In genomic region chr19:48964205-48965032, GRCh38 we compare ENCODE assay signal across 6 cellular contexts. TPM values are rescaled to one million over a fixed set of nuclear protein-coding genes. Genes with fewer than 3 reads are reported as not detected.
DNase-seq lines count a peak whose midpoint lies in the region; ATAC-seq and TF ChIP-seq lines count a peak whose summit lies in the region.

No MANE protein-coding gene starts in this region.

- CTCF ChIA-PET in HEK293 (lab: Yijun Ruan, JAX), result interaction anchor here (0.6 to 1.4 kb wide), 7 partner anchors 12 to 121 kb away, joined by 3 to 5 read pairs (median 3); partner anchors contain the start of genes GYS1, LHB and RUVBL2

- POLR2A ChIA-PET in HEK293 (lab: Yijun Ruan, JAX), result interaction anchor here (0.5 to 4.2 kb wide), 11 partner anchors 10 to 471 kb away, joined by 3 to 34 read pairs (median 5); partner anchors contain the start of genes BAX, GYS1, NUCB1 and PPP1R15A

- H3K4me3 ChIP-seq in HEK293 (ENCODE audit: low read depth, low read length), result no peak overlapping the region

- TF ChIP-seq CTCF in HEK293 (tag by site-specific recombination; IDR thresholded peaks at IDR 0.05), result no peak
- TF ChIP-seq CTCF in mesothelial cell of epicardium (IDR thresholded peaks at IDR 0.05; ENCODE audit: unreplicated experiment), result no peak

- peaks cover 4% of the 10 kb centered on the region for H3K27me3 Mint-ChIP-seq in activated naive CD8-positive, alpha-beta T cell treated with anti-CD3 and anti-CD28 coated beads for 36 hours
- H3K27me3 Mint-ChIP-seq in mesothelial cell of epicardium (ENCODE audit: low read depth), result no peaks in the 10 kb centered on the region

- H3K27ac Mint-ChIP-seq in activated naive CD8-positive, alpha-beta T cell treated with anti-CD3 and anti-CD28 coated beads for 36 hours, result peak overlapping the region; percentile 97
- peak overlapping the region; percentile 100 for H3K27ac Mint-ChIP-seq in mesothelial cell of epicardium

- peaks cover 40% of the 10 kb centered on the region for H3K36me3 Mint-ChIP-seq in activated naive CD8-positive, alpha-beta T cell treated with anti-CD3 and anti-CD28 coated beads for 36 hours
- peaks cover 19% of the 10 kb centered on the region for H3K36me3 Mint-ChIP-seq in mesothelial cell of epicardium

- H3K4me1 Mint-ChIP-seq in activated naive CD8-positive, alpha-beta T cell treated with anti-CD3 and anti-CD28 coated beads for 36 hours, result peaks cover 49% of the 10 kb centered on the region
- H3K4me1 Mint-ChIP-seq in mesothelial cell of epicardium, result peaks cover 43% of the 10 kb centered on the region

- H3K9me3 Mint-ChIP-seq in activated naive CD8-positive, alpha-beta T cell treated with anti-CD3 and anti-CD28 coated beads for 36 hours, result peaks cover 3% of the 10 kb centered on the region
- H3K9me3 Mint-ChIP-seq in mesothelial cell of epicardium, result no peaks in the 10 kb centered on the region

- H3K4me1 ChIP-seq in HEK293 (ENCODE audit: control insufficient read depth, insufficient read depth, low read length), result peaks cover 20% of the 10 kb centered on the region

- peak; percentile 10 for DNase-seq in activated naive CD8-positive, alpha-beta T cell treated with anti-CD3 and anti-CD28 coated beads for 36 hours
- DNase-seq in mesothelial cell of epicardium (ENCODE audit: low spot score in 2 of 2, unreplicated experiment in 2 of 2) (no peak), GF-D8 (lab: John Stamatoyannopoulos, UW) (no peak)
- DNase-seq in activated CD4-positive, CD25-positive, alpha-beta regulatory T cell (lab: John Stamatoyannopoulos, UW), result no peak

- H3K27ac ChIP-seq in HEK293 (ENCODE audit: extremely low read depth, low read depth, low read length), result peak overlapping the region; percentile 82

- no peaks in the 10 kb centered on the region for H3K9me3 ChIP-seq in HEK293 (ENCODE audit: control insufficient read depth, insufficient read depth, low read depth, low read length)

- peak overlapping the region; percentile 99 for H3K4me3 Mint-ChIP-seq in activated naive CD8-positive, alpha-beta T cell treated with anti-CD3 and anti-CD28 coated beads for 36 hours
- H3K4me3 Mint-ChIP-seq in mesothelial cell of epicardium, result peak overlapping the region; percentile 100

- ATAC-seq in HG03521 (IDR thresholded peaks at IDR 0.05; ENCODE audit: unreplicated experiment), result no peak

- peaks cover 0 to 45% of the 10 kb centered on the region in 2 experiments; a peak in 2 of 3 replicates for H3K36me3 ChIP-seq in HEK293 (ENCODE audit: control insufficient read depth in 2 of 2, insufficient read depth in 1 of 2, low read length in 2 of 2)

TF ChIP-seq in HEK293, 187 proteins besides CTCF, POLR2A, EP300 and RAD21 (continues in another document):
- TF ChIP-seq GLIS1 (tag by site-specific recombination; IDR thresholded peaks at IDR 0.05), result 0 out of 2 replicates have a peak, but pooled peaks have one; percentile 3
- no peak for TF ChIP-seq ZNF302 (tag by site-specific recombination; IDR thresholded peaks at IDR 0.05; ENCODE audit: low read depth)
- peak; percentile 46 for TF ChIP-seq ZBTB6 (tag by site-specific recombination; IDR thresholded peaks at IDR 0.05)
- TF ChIP-seq ZNF629 (tag by site-specific recombination; IDR thresholded peaks at IDR 0.05), result no peak
- TF ChIP-seq ZXDB (tag by site-specific recombination; IDR thresholded peaks at IDR 0.05), result peak; percentile 84
- peak; percentile 63 for TF ChIP-seq PRDM10 (tag by site-specific recombination; IDR thresholded peaks at IDR 0.05)
- no peak for TF ChIP-seq ZNF529 (tag by site-specific recombination; IDR thresholded peaks at IDR 0.05; ENCODE audit: insufficient replicate concordance)
- no peak for TF ChIP-seq GLI4 (tag by site-specific recombination; IDR thresholded peaks at IDR 0.05)
- TF ChIP-seq ZNF837 (tag by site-specific recombination; IDR thresholded peaks at IDR 0.05), result no peak
- no peak for TF ChIP-seq ZNF747 (tag by site-specific recombination; IDR thresholded peaks at IDR 0.05)
- 0 out of 2 replicates have a peak, but pooled peaks have one; percentile 3 for TF ChIP-seq GLIS2 (tag by site-specific recombination; IDR thresholded peaks at IDR 0.05)
- no peak for TF ChIP-seq ZBTB8A (tag by site-specific recombination; IDR thresholded peaks at IDR 0.05)
- no peak for TF ChIP-seq ZNF510 (tag by site-specific recombination; IDR thresholded peaks at IDR 0.05; ENCODE audit: insufficient replicate concordance)
- TF ChIP-seq ZBTB44 (tag by site-specific recombination; IDR thresholded peaks at IDR 0.05), result no peak
- peak; percentile 26; the same call in 1 of the 2 replicates for TF ChIP-seq ZNF843 (tag by site-specific recombination; IDR thresholded peaks at IDR 0.05)
- no peak for TF ChIP-seq ZNF571 (tag by site-specific recombination; IDR thresholded peaks at IDR 0.05)
- no peak for TF ChIP-seq ZNF324 (tag by site-specific recombination; IDR thresholded peaks at IDR 0.05)
- TF ChIP-seq IKZF3 (tag by site-specific recombination; IDR thresholded peaks at IDR 0.05), result peak; percentile 71; the same call in 1 of the 2 replicates
- peak; percentile 95 for TF ChIP-seq ZNF335 (tag by site-specific recombination; conservative IDR thresholded peaks at IDR 0.05)
- no peak for TF ChIP-seq ZNF274 (IDR thresholded peaks at IDR 0.05; ENCODE audit: low read length)
- no peak for TF ChIP-seq ZNF274 (tag by site-specific recombination; IDR thresholded peaks at IDR 0.05; ENCODE audit: borderline replicate concordance)
- TF ChIP-seq ZNF266 (tag by site-specific recombination; IDR thresholded peaks at IDR 0.05; ENCODE audit: low read depth), result no peak

RNA-seq across cellular contexts. Expression of gene FTL, which starts 0.7 kb away (rescaled TPM):
- total RNA-seq in activated naive CD8-positive, alpha-beta T cell treated with anti-CD3 and anti-CD28 coated beads for 36 hours, result 1,000 to 10,000 TPM; 1,137 to 1,177 TPM
- total RNA-seq in mesothelial cell of epicardium, result 1,022 to 1,078 TPM (median 1,064 TPM) in 3 replicates

RNA-seq across cellular contexts. Expression of gene BAX, which starts 9.7 kb away (rescaled TPM):
- 100 to 1,000 TPM; 191 TPM for total RNA-seq in activated naive CD8-positive, alpha-beta T cell treated with anti-CD3 and anti-CD28 coated beads for 36 hours
- 119 to 129 TPM (median 119 TPM) in 3 replicates for total RNA-seq in mesothelial cell of epicardium

RNA-seq across cellular contexts. Expression of gene GYS1, which starts 28.7 kb away (rescaled TPM):
- total RNA-seq in activated naive CD8-positive, alpha-beta T cell treated with anti-CD3 and anti-CD28 coated beads for 36 hours, result 10 to 100 TPM; 48.9 to 57.6 TPM
- total RNA-seq in mesothelial cell of epicardium, result 53.6 to 60.5 TPM (median 58.8 TPM) in 3 replicates

RNA-seq across cellular contexts. Expression of gene RUVBL2, which starts 29.3 kb away (rescaled TPM):
- 100 to 1,000 TPM; 187 to 189 TPM for total RNA-seq in activated naive CD8-positive, alpha-beta T cell treated with anti-CD3 and anti-CD28 coated beads for 36 hours
- total RNA-seq in mesothelial cell of epicardium, result 62.2 to 67.5 TPM (median 64.2 TPM) in 3 replicates

RNA-seq across cellular contexts. Expression of gene DHDH, which starts 30.9 kb away (rescaled TPM):
- total RNA-seq in activated naive CD8-positive, alpha-beta T cell treated with anti-CD3 and anti-CD28 coated beads for 36 hours, result 1 to 10 TPM in 1 of 2 experiments, under 1 TPM in 1; 0.74 to 1.1 TPM
- 2.3 to 3.5 TPM (median 3.2 TPM) in 3 replicates for total RNA-seq in mesothelial cell of epicardium
